15 cellular contexts compared by ENCODE assay signal in genomic region chr5:151062405-151063135, GRCh38. TPM values are rescaled to one million over a fixed set of nuclear protein-coding genes. Genes with fewer than 3 reads are reported as not detected.
DNase-seq lines count a peak whose midpoint lies in the region; ATAC-seq and TF ChIP-seq lines count a peak whose summit lies in the region.
"Had no signal": no experiment of that assay in that cellular context is flagged by ENCODE, and none has a peak within 500 bp of the region (broad histone marks: within the 10 kb centered on the region; RNA-seq: fewer than 3 reads in every experiment).

No MANE protein-coding gene starts in this region.

- BruUV-seq in IMR-90 (replicated peaks; lab: Mats Ljungman, UMichigan), result no TSS peak

- H3K4ac ChIP-seq in IMR-90 (ENCODE audit: low read depth, low read length), result peak overlapping the region; percentile 89

- H2BK5ac ChIP-seq in IMR-90 (ENCODE audit: low read depth, low read length, poor library complexity, severe bottlenecking), result peak overlapping the region; percentile 37

- ATAC-seq in IMR-90 (ENCODE audit: low read depth), result no peak
- peak; percentile 1 to 9 (median 5) for ATAC-seq in psoas muscle
- ATAC-seq in HG02870 (IDR thresholded peaks at IDR 0.05; ENCODE audit: unreplicated experiment), result no peak
- no peak for ATAC-seq in GM21447 (IDR thresholded peaks at IDR 0.05; ENCODE audit: unreplicated experiment)
- ATAC-seq in GM19467 (IDR thresholded peaks at IDR 0.05; ENCODE audit: unreplicated experiment), result no peak

- peaks cover 51% of the 10 kb centered on the region for H3K9me1 ChIP-seq in IMR-90 (ENCODE audit: insufficient read depth, low read length)

- peak overlapping the region; percentile 7; the same call in 1 of the 2 replicates for H4K5ac ChIP-seq in IMR-90 (ENCODE audit: low read depth, low read length)

- H3K9me3 ChIP-seq in BLaER1 (no peaks in the 10 kb centered on the region), IMR-90 (ENCODE audit: control insufficient read depth, insufficient read depth, low read length) (no peaks in the 10 kb centered on the region), psoas muscle (no peaks in the 10 kb centered on the region)

- intact Hi-C loops in IMR-90 (cut with micrococcal nuclease), result no loop called here
- intact Hi-C loops in psoas muscle (cut with DNase I), result no loop called here

- H2AK5ac ChIP-seq in IMR-90 (ENCODE audit: low read depth, low read length), result peak overlapping the region; percentile 99

- H3K27me3 ChIP-seq in BLaER1, result no peaks in the 10 kb centered on the region
- H3K27me3 ChIP-seq in IMR-90 (ENCODE audit: control insufficient read depth, insufficient read depth, low read length), result no peaks in the 10 kb centered on the region
- no peaks in the 10 kb centered on the region for H3K27me3 ChIP-seq in psoas muscle (ENCODE audit: insufficient read depth in 3 of 3, low read length in 2 of 3)

- DNase-seq in IMR-90 (no peak), coronary artery (ENCODE audit: low spot score) (no peak), psoas muscle (peak in 1 of 2 donors; percentile 33), HK-2 (ENCODE audit: unreplicated experiment) (no peak)
- DNase-seq: anterior cingulate cortex; CD4-positive, CD25-positive, alpha-beta regulatory T cell; endodermal cell; NCI-H2081 treated with DMSO at 0.1 percent for 48 hours; stimulated activated CD4-positive, alpha-beta T cell treated with anti-CD3 and anti-CD28 coated beads, Interleukin-1b, Interleukin-23, amount 100 ng/mL, for 48 hours; stimulated activated naive CD4-positive, alpha-beta T cell; T-helper 9 cell had no signal

- TF ChIP-seq RAD21 in IMR-90 (IDR thresholded peaks at IDR 0.05; ENCODE audit: low read length), result no peak

- H3K4me3 ChIP-seq in BLaER1 (no peak overlapping the region), IMR-90 (ENCODE audit: insufficient read depth, low read depth, low read length) (no peak overlapping the region), coronary artery (peak overlapping the region; percentile 47), psoas muscle (peak overlapping the region; percentile 12)

- in situ Hi-C loops in IMR-90 (cut with MboI; ENCODE audit: low sequenced_read_pairs), result no loop called here

- H4K20me1 ChIP-seq in BLaER1, result peaks cover 85% of the 10 kb centered on the region
- peaks cover 31% of the 10 kb centered on the region for H4K20me1 ChIP-seq in IMR-90 (ENCODE audit: insufficient read depth, low read length)

- H3K79me1 ChIP-seq in IMR-90 (ENCODE audit: low read depth in 1 of 2, low read length in 2 of 2), result peaks cover 52 to 93% of the 10 kb centered on the region in 2 experiments

- H3K27ac ChIP-seq in BLaER1, result 0 out of 2 replicates have a peak overlapping the region, but pooled peaks have one; percentile 22
- peak overlapping the region; percentile 12; the same call in 1 of the 2 replicates for H3K27ac ChIP-seq in IMR-90 (ENCODE audit: insufficient read depth, low read length)
- H3K27ac ChIP-seq in coronary artery, result peak overlapping the region; percentile 63 to 86
- peak overlapping the region; percentile 92 for H3K27ac ChIP-seq in psoas muscle

- dilution Hi-C loops in IMR-90 (cut with HindIII; ENCODE audit: low sequenced_read_pairs, unreplicated experiment), result no loop called here

- POLR2A ChIA-PET in IMR-90 (lab: Charles Lee; ENCODE audit: unreplicated experiment), result no interaction called here

- H4K8ac ChIP-seq in IMR-90 (ENCODE audit: low read depth in 2 of 2, low read length in 2 of 2), result peak overlapping the region; percentile 47 to 73; a peak in 2 of 4 replicates

- H3K4me1 ChIP-seq in BLaER1 (peaks cover 79% of the 10 kb centered on the region), IMR-90 (ENCODE audit: control insufficient read depth, insufficient read depth, low read length) (peaks cover 30% of the 10 kb centered on the region), psoas muscle (peaks cover 86% of the 10 kb centered on the region)

- no peak for TF ChIP-seq POLR2A in IMR-90 (IDR thresholded peaks at IDR 0.05; ENCODE audit: low read depth, low read length)

- peak overlapping the region; percentile 14 for H2AFZ ChIP-seq in IMR-90 (replicated peaks; ENCODE audit: low read length, poor library complexity)

- 100% methylated on average over 1 of the region's 5 CpGs; no CpG with 5 or more reads in 1 of the 2 experiments for WGBS in IMR-90 (ENCODE audit: extremely low coverage in 2 of 2, insufficient read length in 1 of 2), 2 experiments
- WGBS in psoas muscle, 3 donors, result 45 to 86% (median 51%) methylated on average over 5 of the region's 5 CpGs

- H3K9ac ChIP-seq in BLaER1 (no peak overlapping the region), IMR-90 (ENCODE audit: low read depth, low read length) (no peak overlapping the region)

- H3K56ac ChIP-seq in IMR-90 (ENCODE audit: extremely low read depth, insufficient read depth, low read length), result no peak overlapping the region

- peak overlapping the region; percentile 94 for H2BK120ac ChIP-seq in IMR-90 (ENCODE audit: low read depth, low read length)

- H2BK20ac ChIP-seq in IMR-90 (ENCODE audit: low read depth, low read length), result peak overlapping the region; percentile 91

- H2BK15ac ChIP-seq in IMR-90 (ENCODE audit: low read depth, low read length), result peak overlapping the region; percentile 58; the same call in 2 of the 3 replicates

- peak overlapping the region; percentile 81 for H3K14ac ChIP-seq in IMR-90 (replicated peaks; ENCODE audit: low read depth, low read length)

- H3K36me3 ChIP-seq in BLaER1 (peaks cover 88% of the 10 kb centered on the region), IMR-90 (ENCODE audit: control insufficient read depth, insufficient read depth, low read length) (peaks cover 46% of the 10 kb centered on the region), psoas muscle (ENCODE audit: insufficient read depth in 1 of 2, low read depth in 1 of 2) (peaks cover 0 to 57% of the 10 kb centered on the region in 2 donors)

- TF ChIP-seq CTCF in IMR-90 (conservative IDR thresholded peaks at IDR 0.05; ENCODE audit: low read depth, low read length) (no peak), coronary artery (IDR thresholded peaks at IDR 0.05) (no peak), psoas muscle (IDR thresholded peaks at IDR 0.05) (no peak)

- CTCF ChIA-PET in IMR-90 (lab: Yijun Ruan, JAX), result no interaction called here

- H3K4me2 ChIP-seq in BLaER1 (peak overlapping the region; percentile 15; the same call in 1 of the 2 replicates), IMR-90 (ENCODE audit: low read depth, low read length) (peak overlapping the region; percentile 2; the same call in 1 of the 2 replicates)

- H3K23ac ChIP-seq in IMR-90 (ENCODE audit: low read depth, low read length), result peak overlapping the region; percentile 72; the same call in 1 of the 2 replicates

- H2AK9ac ChIP-seq in IMR-90 (replicated peaks; ENCODE audit: low read depth, low read length, poor library complexity), result no peak overlapping the region

- peak overlapping the region; percentile 39; the same call in 1 of the 2 replicates for H3K18ac ChIP-seq in IMR-90 (ENCODE audit: low read depth, low read length)

- peak overlapping the region; percentile 68 for H4K91ac ChIP-seq in IMR-90 (ENCODE audit: insufficient read depth, low read depth, low read length)

TF ChIP-seq in IMR-90, 13 proteins besides CTCF, POLR2A, EP300 and RAD21:
- TF ChIP-seq FOS (IDR thresholded peaks at IDR 0.05; ENCODE audit: low read depth, low read length) (no peak), MAFK (IDR thresholded peaks at IDR 0.05; ENCODE audit: low read depth, low read length) (no peak), ELK1 (IDR thresholded peaks at IDR 0.05; ENCODE audit: borderline replicate concordance, low read depth, low read length) (no peak), CEBPB (IDR thresholded peaks at IDR 0.05; ENCODE audit: low read depth, low read length) (no peak)
- TF ChIP-seq, protein P1, sequence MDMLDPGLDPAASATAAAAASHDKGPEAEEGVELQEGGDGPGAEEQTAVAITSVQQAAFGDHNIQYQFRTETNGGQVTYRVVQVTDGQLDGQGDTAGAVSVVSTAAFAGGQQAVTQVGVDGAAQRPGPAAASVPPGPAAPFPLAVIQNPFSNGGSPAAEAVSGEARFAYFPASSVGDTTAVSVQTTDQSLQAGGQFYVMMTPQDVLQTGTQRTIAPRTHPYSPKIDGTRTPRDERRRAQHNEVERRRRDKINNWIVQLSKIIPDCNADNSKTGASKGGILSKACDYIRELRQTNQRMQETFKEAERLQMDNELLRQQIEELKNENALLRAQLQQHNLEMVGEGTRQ (IDR thresholded peaks at IDR 0.05; ENCODE audit: low read depth, low read length), result no peak

RNA-seq across cellular contexts. Expression of gene TNIP1, which starts 18.3 kb away (rescaled TPM):
- total RNA-seq in IMR-90 (2012; rRNA removed) (88.0 and 92.8 TPM in 2 replicates), psoas muscle (100 to 1,000 TPM; 114 to 218 (median 149) TPM)
- polyA plus RNA-seq in IMR-90 (2012; rRNA removed) (63.8 and 67.1 TPM in 2 replicates), psoas muscle (100 to 1,000 TPM in 2 of 3 donors, 10 to 100 TPM in 1; 55.5 to 167 (median 106) TPM)
- polyA plus RNA-seq in IMR-90 (2012; cell fraction: cytosol; rRNA removed), result 62.2 and 66.5 TPM in 2 replicates
- 59.0 and 59.6 TPM in 2 replicates for polyA plus RNA-seq in IMR-90 (2012; cell fraction: nucleus; rRNA removed; ENCODE audit: low replicate concordance)

RNA-seq across cellular contexts. Expression of gene GPX3, which starts 42.2 kb away (rescaled TPM):
- total RNA-seq in IMR-90 (2012; rRNA removed) (0.28 and 0.36 TPM in 2 replicates), psoas muscle (100 to 1,000 TPM; 447 to 852 (median 690) TPM)
- polyA plus RNA-seq in IMR-90 (2012; rRNA removed) (1.0 and 1.3 TPM in 2 replicates), psoas muscle (100 to 1,000 TPM; 551 to 766 (median 552) TPM)
- polyA plus RNA-seq in IMR-90 (2012; cell fraction: cytosol; rRNA removed), result 0.89 and 1.2 TPM in 2 replicates
- polyA plus RNA-seq in IMR-90 (2012; cell fraction: nucleus; rRNA removed; ENCODE audit: low replicate concordance), result 0.37 and 0.38 TPM in 2 replicates

Comparison
In these comparisons a context has a peak if more than half of its experiments do, and no peak if none do; other contexts are left out.
1. H3K27ac ChIP-seq: peak in every context shown above with its lines; median percentile 92 in psoas muscle; 74 in coronary artery; 22 in BLaER1; 12 in IMR-90.
2. H3K4me3 ChIP-seq: peak in coronary artery (single experiment) and psoas muscle (single experiment); none in BLaER1 (single experiment) and IMR-90 (single experiment).
3. ATAC-seq: peak in psoas muscle (4 of 4); none in IMR-90 (single experiment), HG02870 (single experiment), GM21447 (single experiment) and GM19467 (single experiment).
4. RNA of gene GPX3, which starts 42.2 kb away (total RNA-seq): 447 to 852 TPM in psoas muscle; 0.28 to 0.36 TPM in IMR-90; every median in the first group is over 100 times any median in the second.